ENCODE assay signal across 14 cellular contexts in the genomic region with DNA sequence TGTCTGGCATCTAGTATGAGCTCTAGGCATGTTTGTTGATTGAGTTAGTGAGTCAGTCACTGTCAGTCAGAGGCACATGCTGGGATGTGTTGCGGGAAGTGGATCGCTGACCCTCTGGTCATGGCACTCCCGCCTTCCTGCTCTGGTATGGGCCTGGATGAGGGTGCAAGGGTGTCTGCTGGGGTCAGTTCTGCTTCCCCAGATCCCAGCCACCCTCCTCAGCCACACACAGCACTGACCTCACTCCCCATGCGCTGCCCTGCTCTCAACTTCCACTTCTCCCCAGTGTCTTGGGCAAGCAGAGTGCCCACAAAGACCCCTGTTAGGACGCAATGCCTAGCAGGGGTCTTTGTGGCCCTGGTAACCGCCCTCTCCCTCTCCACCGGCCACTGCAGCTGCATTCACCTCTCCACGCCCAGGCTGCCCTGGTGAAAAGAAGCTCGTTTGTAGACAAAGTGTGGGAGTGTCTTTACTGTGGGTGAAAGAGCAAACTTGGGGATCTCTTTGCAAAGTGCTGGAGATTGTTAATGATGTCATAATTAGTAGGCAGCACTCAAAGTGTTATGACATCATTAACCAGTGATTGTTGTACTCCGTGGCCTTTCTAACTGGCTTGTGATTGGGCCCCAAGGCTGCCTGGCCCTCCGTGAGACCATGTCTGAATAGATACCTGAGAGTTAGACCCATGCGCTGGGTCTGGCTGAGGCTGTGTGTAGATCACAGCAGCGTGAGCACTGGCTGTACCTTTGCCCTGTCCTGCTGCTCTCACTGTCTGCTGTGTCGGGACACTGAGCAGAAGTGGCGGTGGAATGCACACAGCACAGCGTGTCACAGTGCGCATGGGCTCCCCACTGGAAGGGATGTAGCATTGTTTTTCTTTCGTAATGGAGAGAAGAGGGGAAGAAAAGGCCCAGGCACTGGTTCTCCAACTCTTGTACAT.
DNase-seq lines count a peak whose midpoint lies in the region; ATAC-seq, FAIRE-seq and TF ChIP-seq lines count a peak whose summit lies in the region.
"Had no signal": no experiment of that assay in that cellular context is flagged by ENCODE, and none has a peak within 500 bp of the region (broad histone marks: within the 10 kb centered on the region; RNA-seq: fewer than 3 reads in every experiment).

No MANE protein-coding gene starts in this region.

- no peak overlapping the region; the same call in 1 of the 2 replicates for H2BK5ac ChIP-seq in H1 (ENCODE audit: low read depth, low read length)

- no peak overlapping the region for H3K4me2 ChIP-seq in H1 (ENCODE audit: insufficient read depth in 1 of 2, low read depth in 2 of 2, low read length in 2 of 2)

- H3K9me3 Mint-ChIP-seq in activated naive CD4-positive, alpha-beta T cell treated with anti-CD3 and anti-CD28 coated beads, Interleukin-2, amount 50 U/mL, for 24 hours, result peaks cover 17% of the 10 kb centered on the region
- peaks cover 21% of the 10 kb centered on the region for H3K9me3 Mint-ChIP-seq in activated naive CD4-positive, alpha-beta T cell treated with anti-CD3 and anti-CD28 coated beads, Interleukin-2, amount 10 ng/mL, durations not matched to agents 7 days and 5 days

- H3K4me1 ChIP-seq in H1 (replicated peaks in 1 of 4; ENCODE audit: control insufficient read depth in 3 of 4, insufficient read depth in 4 of 4, low read length in 3 of 4), result peaks cover 0 to 3% (median 2%) of the 10 kb centered on the region in 4 experiments; a peak in 4 of 7 replicates
- H3K4me1 ChIP-seq in mucosa of descending colon (ENCODE audit: low read depth), result peaks cover 2% of the 10 kb centered on the region
- peaks cover 0 to 11% (median 5%) of the 10 kb centered on the region in 4 donors for H3K4me1 ChIP-seq in transverse colon

- H3K4ac ChIP-seq in H1 (replicated peaks; ENCODE audit: insufficient read length, low read depth, low read length), result no peak overlapping the region

- no peak overlapping the region for H3K4me3 Mint-ChIP-seq in activated naive CD4-positive, alpha-beta T cell treated with anti-CD3 and anti-CD28 coated beads, Interleukin-2, amount 50 U/mL, for 24 hours
- no peak overlapping the region for H3K4me3 Mint-ChIP-seq in activated naive CD4-positive, alpha-beta T cell treated with anti-CD3 and anti-CD28 coated beads, Interleukin-2, amount 10 ng/mL, durations not matched to agents 7 days and 5 days
- H3K4me3 Mint-ChIP-seq: activated CD4-positive, alpha-beta memory T cell treated with anti-CD3 and anti-CD28 coated beads for 36 hours had no signal

- intact Hi-C loops in mucosa of descending colon (cut with DNase I, micrococcal nuclease), result no loop called here
- intact Hi-C loops in transverse colon (cut with DNase I; ENCODE audit: low total_unique reads), result no loop called here

- H3K4me1 Mint-ChIP-seq in activated naive CD4-positive, alpha-beta T cell treated with anti-CD3 and anti-CD28 coated beads, Interleukin-2, amount 50 U/mL, for 24 hours, result peaks cover 72% of the 10 kb centered on the region
- H3K4me1 Mint-ChIP-seq in activated naive CD4-positive, alpha-beta T cell treated with anti-CD3 and anti-CD28 coated beads, Interleukin-2, amount 10 ng/mL, durations not matched to agents 7 days and 5 days, result peaks cover 55% of the 10 kb centered on the region

- H3K18ac ChIP-seq in H1 (ENCODE audit: extremely low read depth, low read length), result no peak overlapping the region; the same call in 1 of the 2 replicates

- no peak for DNase-seq in activated naive CD4-positive, alpha-beta T cell treated with anti-CD3 and anti-CD28 coated beads, Interleukin-2, amount 10 ng/mL, durations not matched to agents 7 days and 5 days
- DNase-seq in H1 (ENCODE audit: low read depth in 1 of 2, low spot score in 2 of 2), result no peak
- DNase-seq in mucosa of descending colon, result no peak
- DNase-seq in transverse colon, result peak; percentile 19
- DNase-seq in stimulated activated naive CD4-positive, alpha-beta T cell (lab: John Stamatoyannopoulos, UW), result no peak
- DNase-seq: activated CD4-positive, alpha-beta memory T cell treated with anti-CD3 and anti-CD28 coated beads for 36 hours; activated naive CD4-positive, alpha-beta T cell treated with Interleukin-2 at 50 U/mL for 16 hours; cortex of kidney; stimulated activated CD8-positive, alpha-beta memory T cell treated with anti-CD3 and anti-CD28 coated beads, Interleukin-4, amount 100 ng/mL, for 48 hours; SW 1271 had no signal

- no peak overlapping the region for H4K5ac ChIP-seq in H1 (ENCODE audit: insufficient read length, low read depth, low read length)

- H3K23ac ChIP-seq in H1 (ENCODE audit: insufficient read length), result no peak overlapping the region

- H4K20me1 ChIP-seq in H1 (replicated peaks in 1 of 2; ENCODE audit: control insufficient read depth in 1 of 2, insufficient read depth in 2 of 2, low read length in 2 of 2), result no peaks in the 10 kb centered on the region

- TF ChIP-seq POLR2A in H1 (IDR thresholded peaks at IDR 0.05; ENCODE audit: control extremely low read depth in 1 of 2, low read depth in 2 of 2, low read length in 2 of 2), result no peak
- TF ChIP-seq POLR2A in transverse colon (IDR thresholded peaks at IDR 0.05), result no peak

- CTCF ChIA-PET in activated naive CD4-positive, alpha-beta T cell treated with anti-CD3 and anti-CD28 coated beads, Interleukin-2, amount 10 ng/mL, durations not matched to agents 7 days and 5 days (lab: Charles Lee), result no interaction called here
- CTCF ChIA-PET in H1 (lab: Charles Lee; ENCODE audit: partially characterized antibody), result interaction anchor here (1.0 to 1.6 kb wide), 2 partner anchors 11 to 48 kb away, joined by 3 to 4 read pairs; no protein-coding TSS in a partner anchor

- H3K14ac ChIP-seq in H1 (ENCODE audit: insufficient read length), result no peak overlapping the region

- no peak overlapping the region for H3K27ac ChIP-seq in H1 (ENCODE audit: low read depth, low read length)
- peak overlapping the region in 2 of 4 donors; percentile 6 to 10 for H3K27ac ChIP-seq in transverse colon

- H4K8ac ChIP-seq in H1 (ENCODE audit: extremely low read depth, insufficient read depth, low read length), result no peak overlapping the region

- peak; percentile 54 for ATAC-seq in mucosa of descending colon
- no peak for ATAC-seq in HG03354 (IDR thresholded peaks at IDR 0.05; ENCODE audit: poor library complexity, severe bottlenecking, unreplicated experiment)
- no peak for ATAC-seq in HG02623 (IDR thresholded peaks at IDR 0.05; ENCODE audit: unreplicated experiment)

- in situ Hi-C loops in transverse colon (cut with MboI; ENCODE audit: low pct_ligation_motif_present in 1 of 4, low pct_unique_long_range_greater_than_20kb in 1 of 4, low sequenced_read_pairs in 3 of 4), result no loop called here

- H3K79me1 ChIP-seq in H1 (ENCODE audit: low read depth, low read length), result no peaks in the 10 kb centered on the region

- H3K56ac ChIP-seq in H1 (replicated peaks; ENCODE audit: insufficient read length, low read depth, low read length), result no peak overlapping the region

- POLR2A ChIA-PET in H1 (lab: Charles Lee; ENCODE audit: partially characterized antibody), result no interaction called here

- H3K23me2 ChIP-seq in H1 (ENCODE audit: low read depth, low read length), result no peaks in the 10 kb centered on the region

- H2BK12ac ChIP-seq in H1 (ENCODE audit: low read depth, low read length), result peak overlapping the region; percentile 7

- TF ChIP-seq CTCF in H1 (IDR thresholded peaks at IDR 0.05; ENCODE audit: control extremely low read depth in 1 of 3, insufficient read depth in 1 of 3, low read depth in 1 of 3, low read length in 3 of 3) (no peak), mucosa of descending colon (IDR thresholded peaks at IDR 0.05) (no peak), transverse colon (IDR thresholded peaks at IDR 0.05) (no peak)

- 89% methylated on average over 18 of the region's 18 CpGs; no CpG with 5 or more reads in 1 of the 2 experiments for WGBS in H1 (ENCODE audit: extremely low coverage in 1 of 2, insufficient coverage in 1 of 2, insufficient read length in 1 of 2, insufficient replicate concordance in 2 of 2, low coverage in 1 of 2, low lambda C conversion rate in 2 of 2, missing lambda C conversion rate in 1 of 2), 2 experiments
- WGBS in transverse colon (ENCODE audit: low coverage in 1 of 2), 2 donors, result 84% methylated on average over 17 of the region's 18 CpGs; no CpG with 5 or more reads in 1 of the 2 donors

- no peak overlapping the region for H2AK5ac ChIP-seq in H1 (ENCODE audit: low read depth, low read length)

- no peak overlapping the region for H2BK120ac ChIP-seq in H1 (replicated peaks; ENCODE audit: low read depth, low read length)

- H3K27ac Mint-ChIP-seq in activated naive CD4-positive, alpha-beta T cell treated with anti-CD3 and anti-CD28 coated beads, Interleukin-2, amount 50 U/mL, for 24 hours, result peak overlapping the region; percentile 67
- no peak overlapping the region for H3K27ac Mint-ChIP-seq in activated naive CD4-positive, alpha-beta T cell treated with anti-CD3 and anti-CD28 coated beads, Interleukin-2, amount 10 ng/mL, durations not matched to agents 7 days and 5 days
- H3K27ac Mint-ChIP-seq: activated CD4-positive, alpha-beta memory T cell treated with anti-CD3 and anti-CD28 coated beads for 36 hours had no signal

- H2BK15ac ChIP-seq in H1 (ENCODE audit: low read length), result peak overlapping the region; percentile 61; the same call in 1 of the 2 replicates

- no peak overlapping the region for H2AFZ ChIP-seq in H1 (ENCODE audit: low read length)

- no peak overlapping the region for H2BK20ac ChIP-seq in H1 (ENCODE audit: low read length)

- peaks cover 37% of the 10 kb centered on the region for H3K36me3 Mint-ChIP-seq in activated naive CD4-positive, alpha-beta T cell treated with anti-CD3 and anti-CD28 coated beads, Interleukin-2, amount 50 U/mL, for 24 hours
- H3K36me3 Mint-ChIP-seq in activated naive CD4-positive, alpha-beta T cell treated with anti-CD3 and anti-CD28 coated beads, Interleukin-2, amount 10 ng/mL, durations not matched to agents 7 days and 5 days, result peaks cover 63% of the 10 kb centered on the region

- H3K27me3 ChIP-seq in H1 (replicated peaks in 1 of 4; ENCODE audit: control insufficient read depth in 3 of 4, extremely low read depth in 1 of 4, insufficient read depth in 3 of 4, low read length in 3 of 4) (no peaks in the 10 kb centered on the region), transverse colon (no peaks in the 10 kb centered on the region)

- H3K9me3 ChIP-seq in H1 (ENCODE audit: insufficient read depth in 2 of 2, low read depth in 1 of 2, low read length in 1 of 2) (no peaks in the 10 kb centered on the region), mucosa of descending colon (no peaks in the 10 kb centered on the region), transverse colon (no peaks in the 10 kb centered on the region)

- no peak for FAIRE-seq in H1 (lab: Jason Lieb, UNC)
- FAIRE-seq: islet of Langerhans had no signal

- H3K9ac ChIP-seq in H1 (replicated peaks in 1 of 4; ENCODE audit: extremely low read depth in 1 of 4, low read depth in 3 of 4, low read length in 3 of 4), result no peak overlapping the region; a peak in 1 of 7 replicates

- no peaks in the 10 kb centered on the region for H3K79me2 ChIP-seq in H1 (ENCODE audit: control insufficient read depth in 1 of 2, insufficient read depth in 2 of 2, low read length in 2 of 2)

- no peaks in the 10 kb centered on the region for H3K27me3 Mint-ChIP-seq in activated naive CD4-positive, alpha-beta T cell treated with anti-CD3 and anti-CD28 coated beads, Interleukin-2, amount 50 U/mL, for 24 hours
- H3K27me3 Mint-ChIP-seq in activated naive CD4-positive, alpha-beta T cell treated with anti-CD3 and anti-CD28 coated beads, Interleukin-2, amount 10 ng/mL, durations not matched to agents 7 days and 5 days, result no peaks in the 10 kb centered on the region
- H3K27me3 Mint-ChIP-seq: activated CD4-positive, alpha-beta memory T cell treated with anti-CD3 and anti-CD28 coated beads for 36 hours had no signal

- TF ChIP-seq EP300 in H1 (IDR thresholded peaks at IDR 0.05; ENCODE audit: borderline replicate concordance in 1 of 2, low read depth in 2 of 2, low read length in 2 of 2), result no peak
- no peak for TF ChIP-seq EP300 in transverse colon (IDR thresholded peaks at IDR 0.05; ENCODE audit: low read depth)

- H4K91ac ChIP-seq in H1 (replicated peaks; ENCODE audit: insufficient read length, low read length), result peak overlapping the region; percentile 12

- H3K4me3 ChIP-seq in H1 (ENCODE audit: extremely low read depth in 1 of 4, insufficient read depth in 2 of 4, low read depth in 3 of 4, low read length in 4 of 4), result no peak overlapping the region
- no peak overlapping the region for H3K4me3 ChIP-seq in mucosa of descending colon
- H3K4me3 ChIP-seq in transverse colon, result no peak overlapping the region

- H3K36me3 ChIP-seq in H1 (ENCODE audit: control insufficient read depth in 2 of 4, insufficient read depth in 4 of 4, low read length in 3 of 4), result no peaks in the 10 kb centered on the region
- H3K36me3 ChIP-seq in mucosa of descending colon (ENCODE audit: low read depth), result no peaks in the 10 kb centered on the region
- no peaks in the 10 kb centered on the region for H3K36me3 ChIP-seq in transverse colon

- TF ChIP-seq RAD21 in H1 (IDR thresholded peaks at IDR 0.05 in 1 of 2, conservative IDR thresholded peaks at IDR 0.05 in 1 of 2; ENCODE audit: low read depth in 2 of 2, low read length in 2 of 2), result no peak
